7 cellular contexts compared by ENCODE assay signal in genomic region chr12:27231374-27231773, GRCh38. TPM values are rescaled to one million over a fixed set of nuclear protein-coding genes. Genes with fewer than 3 reads are reported as not detected.
DNase-seq lines count a peak whose midpoint lies in the region; ATAC-seq, FAIRE-seq and TF ChIP-seq lines count a peak whose summit lies in the region.
"Not testable (repeated sequence)": the region's sequence is repeated elsewhere in the genome, so short reads cannot be mapped to it uniquely, and the experiment has no call there.

No MANE protein-coding gene starts in this region.

- not testable (repeated sequence) for H2BK15ac ChIP-seq in IMR-90 (ENCODE audit: low read depth, low read length)

- H3K56ac ChIP-seq in IMR-90 (ENCODE audit: extremely low read depth, insufficient read depth, low read length): not testable (repeated sequence)

- in situ Hi-C loops in IMR-90 (cut with MboI; ENCODE audit: low sequenced_read_pairs); K562 (cut with MboI); HepG2 (cut with HindIII; ENCODE audit: extremely low pct_ligation_motif_present, low pct_unique_long_range_greater_than_20kb): not testable (repeated sequence)

- H3K4me2 ChIP-seq in A549; IMR-90 (ENCODE audit: low read depth, low read length); K562 (ENCODE audit: insufficient read depth, low read length); HepG2 (ENCODE audit: low read depth, low read length): not testable (repeated sequence)

- H3K27me3 ChIP-seq in IMR-90 (ENCODE audit: control insufficient read depth, insufficient read depth, low read length); ascending aorta; K562 (ENCODE audit: control insufficient read depth in 2 of 2, insufficient read depth in 2 of 2, low read length in 2 of 2); HepG2 (ENCODE audit: control insufficient read depth in 1 of 2, insufficient read depth in 2 of 2, low read length in 2 of 2); thoracic aorta (replicated peaks; ENCODE audit: insufficient read depth): not testable (repeated sequence)

- not testable (repeated sequence) for H2BK20ac ChIP-seq in IMR-90 (ENCODE audit: low read depth, low read length)

- CTCF ChIA-PET in A549 (lab: Yijun Ruan, JAX); IMR-90 (lab: Yijun Ruan, JAX); K562 (lab: Yijun Ruan, JAX; ENCODE audit: low intra/inter-chr PET ratio); HepG2 (lab: Yijun Ruan, JAX; ENCODE audit: low intra/inter-chr PET ratio, low total read pairs): not testable (repeated sequence)

- not testable (repeated sequence) for H3K9me1 ChIP-seq in IMR-90 (ENCODE audit: insufficient read depth, low read length); K562 (ENCODE audit: control insufficient read depth, insufficient read depth, low read length)

- not testable (repeated sequence) for TF ChIP-seq POLR2A in A549 (IDR thresholded peaks at IDR 0.05; ENCODE audit: low read length); GM12891 (IDR thresholded peaks at IDR 0.05; ENCODE audit: low read depth, low read length); IMR-90 (IDR thresholded peaks at IDR 0.05; ENCODE audit: low read depth, low read length); K562 (conservative IDR thresholded peaks at IDR 0.05); HepG2 (IDR thresholded peaks at IDR 0.05; ENCODE audit: insufficient read depth in 1 of 2, low read depth in 2 of 2, low read length in 2 of 2)

- 43% methylated on average over 4 of the region's 4 CpGs for WGBS in A549 (ENCODE audit: missing lambda C conversion rate)
- 100% methylated on average over 1 of the region's 4 CpGs; no CpG with 5 or more reads in 1 of the 2 experiments for WGBS in IMR-90 (ENCODE audit: extremely low coverage in 2 of 2, insufficient read length in 1 of 2), 2 experiments
- WGBS in K562 (ENCODE audit: insufficient coverage, low coverage, missing lambda C conversion rate): 0% methylated on average over 4 of the region's 4 CpGs
- WGBS in HepG2 (ENCODE audit: low lambda C conversion rate): 70% methylated on average over 3 of the region's 4 CpGs

- FAIRE-seq in A549 (lab: Jason Lieb, UNC); K562 (lab: Jason Lieb, UNC); HepG2 (lab: Jason Lieb, UNC): not testable (repeated sequence)
- peak; percentile 54 for FAIRE-seq in GM12891 (lab: Jason Lieb, UNC)

- H2BK5ac ChIP-seq in IMR-90 (ENCODE audit: low read depth, low read length, poor library complexity, severe bottlenecking): not testable (repeated sequence)

- dilution Hi-C loops in IMR-90 (cut with HindIII; ENCODE audit: low sequenced_read_pairs, unreplicated experiment): not testable (repeated sequence)

- not testable (repeated sequence) for H3K4ac ChIP-seq in IMR-90 (ENCODE audit: low read depth, low read length)

- H3K4me1 ChIP-seq in A549; IMR-90 (ENCODE audit: control insufficient read depth, insufficient read depth, low read length); ascending aorta; K562 (replicated peaks in 1 of 2; ENCODE audit: control insufficient read depth in 2 of 2, insufficient read depth in 2 of 2, low read length in 2 of 2): not testable (repeated sequence)
- H3K4me1 ChIP-seq in HepG2 (ENCODE audit: insufficient read depth, low read length) (peaks cover 27% of the 10 kb centered on the region), thoracic aorta (ENCODE audit: control insufficient read depth in 1 of 2, low read depth in 2 of 2) (peaks cover 1 to 17% of the 10 kb centered on the region in 2 donors)

- not testable (repeated sequence) for H4K91ac ChIP-seq in IMR-90 (ENCODE audit: insufficient read depth, low read depth, low read length)

- not testable (repeated sequence) for H3K4me3 ChIP-seq in A549; IMR-90 (ENCODE audit: insufficient read depth, low read depth, low read length); ascending aorta; K562; HepG2 (replicated peaks in 1 of 3; ENCODE audit: insufficient read depth in 1 of 3, low read depth in 2 of 3, low read length in 3 of 3); thoracic aorta

- TF ChIP-seq RAD21 in A549 (conservative IDR thresholded peaks at IDR 0.05 in 1 of 2, IDR thresholded peaks at IDR 0.05 in 1 of 2); IMR-90 (IDR thresholded peaks at IDR 0.05; ENCODE audit: low read length); K562 (CRISPR knock-in tag; conservative IDR thresholded peaks at IDR 0.05 in 1 of 2, IDR thresholded peaks at IDR 0.05 in 1 of 2); HepG2 (CRISPR knock-in tag; IDR thresholded peaks at IDR 0.05): not testable (repeated sequence)

- H4K8ac ChIP-seq in IMR-90 (ENCODE audit: low read depth in 2 of 2, low read length in 2 of 2): not testable (repeated sequence)

- not testable (repeated sequence) for H2AFZ ChIP-seq in IMR-90 (replicated peaks; ENCODE audit: low read length, poor library complexity); K562 (ENCODE audit: low read depth, low read length); HepG2 (ENCODE audit: low read length)

- H3K79me1 ChIP-seq in IMR-90 (ENCODE audit: low read depth in 1 of 2, low read length in 2 of 2): not testable (repeated sequence)

- not testable (repeated sequence) for H4K20me1 ChIP-seq in IMR-90 (ENCODE audit: insufficient read depth, low read length); K562 (replicated peaks; ENCODE audit: control insufficient read depth, insufficient read depth, low read length); HepG2 (ENCODE audit: insufficient read depth, low read length)

- not testable (repeated sequence) for H3K18ac ChIP-seq in IMR-90 (ENCODE audit: low read depth, low read length)

- H4K5ac ChIP-seq in IMR-90 (ENCODE audit: low read depth, low read length): not testable (repeated sequence)

- not testable (repeated sequence) for H3K36me3 ChIP-seq in IMR-90 (ENCODE audit: control insufficient read depth, insufficient read depth, low read length); ascending aorta; K562 (ENCODE audit: control insufficient read depth, insufficient read depth, low read length); HepG2 (replicated peaks in 1 of 2; ENCODE audit: control insufficient read depth in 1 of 2, insufficient read depth in 2 of 2, low read length in 2 of 2); thoracic aorta

- H3K9ac ChIP-seq in IMR-90 (ENCODE audit: low read depth, low read length); K562 (ENCODE audit: insufficient read depth in 1 of 2, low read depth in 2 of 2, low read length in 2 of 2); HepG2 (ENCODE audit: insufficient read depth, low read depth, low read length): not testable (repeated sequence)

- BruUV-seq in IMR-90 (replicated peaks; lab: Mats Ljungman, UMichigan); K562 (replicated peaks; lab: Mats Ljungman, UMichigan); HepG2 (replicated peaks; lab: Mats Ljungman, UMichigan): not testable (repeated sequence)

- H2BK120ac ChIP-seq in IMR-90 (ENCODE audit: low read depth, low read length): not testable (repeated sequence)

- not testable (repeated sequence) for H3K14ac ChIP-seq in IMR-90 (replicated peaks; ENCODE audit: low read depth, low read length)

- H3K79me2 ChIP-seq in K562 (ENCODE audit: control insufficient read depth, insufficient read depth, low read length); HepG2 (ENCODE audit: insufficient read depth, low read length): not testable (repeated sequence)

- not testable (repeated sequence) for TF ChIP-seq CTCF in A549 (IDR thresholded peaks at IDR 0.05); IMR-90 (conservative IDR thresholded peaks at IDR 0.05; ENCODE audit: low read depth, low read length); ascending aorta (IDR thresholded peaks at IDR 0.05); K562 (IDR thresholded peaks at IDR 0.05 in 2 of 3, conservative IDR thresholded peaks at IDR 0.05 in 1 of 3; ENCODE audit: insufficient read depth in 2 of 3, low read depth in 1 of 3, low read length in 3 of 3); HepG2 (CRISPR knock-in tag; IDR thresholded peaks at IDR 0.05); thoracic aorta (IDR thresholded peaks at IDR 0.05)

- not testable (repeated sequence) for H2AK5ac ChIP-seq in IMR-90 (ENCODE audit: low read depth, low read length)

- intact Hi-C loops in IMR-90 (cut with micrococcal nuclease); ascending aorta (cut with DNase I); K562 (cut with micrococcal nuclease): not testable (repeated sequence)
- intact Hi-C loops in HepG2 (cut with micrococcal nuclease; ENCODE audit: unreplicated experiment): loop anchor here (5.0 kb wide), 1 partner anchor 76 kb away; no protein-coding TSS in a partner anchor

- not testable (repeated sequence) for H3K23ac ChIP-seq in IMR-90 (ENCODE audit: low read depth, low read length)

- H2AK9ac ChIP-seq in IMR-90 (replicated peaks; ENCODE audit: low read depth, low read length, poor library complexity): not testable (repeated sequence)

- not testable (repeated sequence) for ATAC-seq in A549; IMR-90 (ENCODE audit: low read depth); K562; HepG2; thoracic aorta (ENCODE audit: insufficient number of reproducible peaks, low FRiP score, low read depth)

- TF ChIP-seq EP300 in A549 (IDR thresholded peaks at IDR 0.05); K562 (IDR thresholded peaks at IDR 0.05; ENCODE audit: low read length); HepG2 (IDR thresholded peaks at IDR 0.05; ENCODE audit: low read depth in 2 of 2, low read length in 2 of 2); HepG2 (CRISPR knock-in tag; IDR thresholded peaks at IDR 0.05; ENCODE audit: borderline replicate concordance): not testable (repeated sequence)

- H3K9me3 ChIP-seq in A549; IMR-90 (ENCODE audit: control insufficient read depth, insufficient read depth, low read length); ascending aorta; K562 (replicated peaks; ENCODE audit: control insufficient read depth, insufficient read depth, low read depth, low read length); HepG2 (ENCODE audit: low read length); thoracic aorta: not testable (repeated sequence)

- not testable (repeated sequence) for DNase-seq in A549 (ENCODE audit: low read depth in 1 of 2, low spot score in 1 of 2); GM12891 (ENCODE audit: insufficient read length, low spot score); IMR-90; ascending aorta (ENCODE audit: low spot score in 2 of 2); K562 (ENCODE audit: extremely low read depth in 1 of 4, low spot score in 3 of 4); HepG2 (ENCODE audit: low spot score); thoracic aorta (ENCODE audit: low spot score)

- not testable (repeated sequence) for H3K27ac ChIP-seq in A549; IMR-90 (ENCODE audit: insufficient read depth, low read length); K562 (ENCODE audit: extremely low read depth, low read depth, low read length); HepG2 (ENCODE audit: extremely low read length, insufficient read depth, low read length)
- H3K27ac ChIP-seq in ascending aorta: peak overlapping the region; percentile 15 to 49
- H3K27ac ChIP-seq in thoracic aorta: peak overlapping the region; percentile 13 to 23

- POLR2A ChIA-PET in A549 (lab: Yijun Ruan, JAX); IMR-90 (lab: Charles Lee; ENCODE audit: unreplicated experiment); K562 (lab: Yijun Ruan, JAX); HepG2 (lab: Yijun Ruan, JAX): not testable (repeated sequence)

RNA-seq across cellular contexts. Expression of gene STK38L, which starts 12.7 kb away (rescaled TPM):
- polyA plus RNA-seq in A549 (2011; rRNA removed) (24.2 and 32.2 TPM in 2 replicates), A549 (2017; fragmentation: RNase III; extraction: RNeasy Plus Mini Kit Qiagen cat#74134 plus additional on column Dnase treatment) (13.9 to 17.3 TPM (median 16.3 TPM) in 3 replicates), IMR-90 (2012; rRNA removed) (4.1 and 5.1 TPM in 2 replicates), K562 (2011; rRNA removed) (2.9 and 6.8 TPM in 2 replicates), K562 (2014; fragmentation: Illumina TruSeq; extraction: Trizol) (7.1 and 10.7 TPM in 2 replicates), K562 (2014; fragmentation: Nextera tagmentation; extraction: Ambion mirVana) (1 to 10 TPM; 2.6 to 3.2 TPM), K562 (2014; rRNA removed) (6.9 and 8.1 TPM in 2 replicates), HepG2 (2011; rRNA removed) (5.6 and 6.1 TPM in 2 replicates)
- 3.6 and 4.2 TPM in 2 replicates for polyA plus RNA-seq in A549 (2012; cell fraction: cytosol; rRNA removed)
- polyA plus RNA-seq in A549 (2012; cell fraction: nucleus; rRNA removed): 1.9 and 3.4 TPM in 2 replicates
- 7.5 and 8.0 TPM in 2 replicates for polyA minus RNA-seq in A549 (2011; rRNA and poly(A)+ RNA removed)
- polyA plus RNA-seq in GM12891 (2012; ENCODE audit: low read depth, missing spikeins): 39.9 TPM
- total RNA-seq in IMR-90 (2012; rRNA removed) (7.2 and 15.3 TPM in 2 replicates), ascending aorta (137 TPM), K562 (2014; rRNA removed) (6.0 and 7.0 TPM in 2 replicates), K562 (2014; rRNA removed; fragmentation: Illumina TruSeq; extraction: Trizol) (9.2 and 10.6 TPM in 2 replicates), K562 (2015; rRNA removed; fragmentation: Illumina TruSeq; extraction: Trizol) (5.9 and 7.9 TPM in 2 replicates), K562 (2021) (9.2 and 9.3 TPM in 2 replicates), HepG2 (2016; rRNA removed; fragmentation: Illumina TruSeq; extraction: Trizol) (26.4 and 50.0 TPM in 2 replicates), thoracic aorta (100 to 1,000 TPM; 216 to 227 TPM)
- 0.58 and 1.9 TPM in 2 replicates for polyA plus RNA-seq in IMR-90 (2012; cell fraction: cytosol; rRNA removed)
- polyA plus RNA-seq in IMR-90 (2012; cell fraction: nucleus; rRNA removed; ENCODE audit: low replicate concordance): 0.64 and 8.8 TPM in 2 replicates
- total RNA-seq in K562 (2011; cell fraction: chromatin; rRNA removed; ENCODE audit: low replicate concordance): 3.1 and 7.4 TPM in 2 replicates
- 0.50 and 0.53 TPM in 2 replicates for total RNA-seq in K562 (2011; cell fraction: nucleolus; rRNA removed)
- total RNA-seq in K562 (2011; cell fraction: nucleoplasm; rRNA removed): 1.4 and 2.2 TPM in 2 replicates
- polyA plus RNA-seq in K562 (2011; cell fraction: cytosol; rRNA removed): 0.94 and 1.0 TPM in 2 replicates
- polyA plus RNA-seq in K562 (2011; cell fraction: nucleus; rRNA removed): 1.6 and 2.0 TPM in 2 replicates
- 4.4 and 5.0 TPM in 2 replicates for polyA plus RNA-seq in K562 (2012)
- 5.1 and 6.9 TPM in 2 replicates for polyA minus RNA-seq in K562 (2011; rRNA and poly(A)+ RNA removed)
- 2.9 and 6.6 TPM in 2 replicates for polyA minus RNA-seq in K562 (2011; cell fraction: cytosol; rRNA and poly(A)+ RNA removed)
- 1.5 and 1.7 TPM in 2 replicates for polyA minus RNA-seq in K562 (2011; cell fraction: nucleus; rRNA and poly(A)+ RNA removed)
- 3.3 and 3.9 TPM in 2 replicates for total RNA-seq in HepG2 (2016; cell fraction: cytosol; rRNA removed; fragmentation: Illumina TruSeq; extraction: Trizol; ENCODE audit: low read depth)
- 28.4 and 50.0 TPM in 2 replicates for total RNA-seq in HepG2 (2016; cell fraction: insoluble cytoplasmic fraction; rRNA removed; fragmentation: Illumina TruSeq; extraction: Trizol)
- total RNA-seq in HepG2 (2016; cell fraction: membrane; rRNA removed; fragmentation: Illumina TruSeq; extraction: Trizol): 9.2 and 9.5 TPM in 2 replicates
- total RNA-seq in HepG2 (2016; cell fraction: nucleus; rRNA removed; fragmentation: Illumina TruSeq; extraction: Trizol): 16.6 and 22.0 TPM in 2 replicates
- polyA plus RNA-seq in HepG2 (2011; cell fraction: cytosol; rRNA removed): 1.7 and 2.9 TPM in 2 replicates
- polyA plus RNA-seq in HepG2 (2011; cell fraction: nucleus; rRNA removed): 4.0 and 6.4 TPM in 2 replicates
- 9.9 and 10.9 TPM in 2 replicates for polyA plus RNA-seq in HepG2 (2012)
- 1.5 and 2.2 TPM in 2 replicates for polyA plus RNA-seq in HepG2 (2016; cell fraction: cytosol; fragmentation: Illumina TruSeq; extraction: Trizol; ENCODE audit: low read depth)
- polyA plus RNA-seq in HepG2 (2016; cell fraction: insoluble cytoplasmic fraction; fragmentation: Illumina TruSeq; extraction: Trizol; ENCODE audit: low read depth): 24.1 and 27.8 TPM in 2 replicates
- polyA plus RNA-seq in HepG2 (2016; cell fraction: membrane; fragmentation: Illumina TruSeq; extraction: Trizol; ENCODE audit: low read depth): 4.4 and 5.5 TPM in 2 replicates
- 16.5 and 18.5 TPM in 2 replicates for polyA plus RNA-seq in HepG2 (2016; cell fraction: nucleus; fragmentation: Illumina TruSeq; extraction: Trizol; ENCODE audit: insufficient read depth, low read depth)
- polyA minus RNA-seq in HepG2 (2011; rRNA and poly(A)+ RNA removed; ENCODE audit: low replicate concordance): 2.7 and 5.1 TPM in 2 replicates
- 6.2 and 11.1 TPM in 2 replicates for polyA minus RNA-seq in HepG2 (2011; cell fraction: cytosol; rRNA and poly(A)+ RNA removed)
- polyA minus RNA-seq in HepG2 (2011; cell fraction: nucleus; rRNA and poly(A)+ RNA removed): 17.9 and 20.6 TPM in 2 replicates
